Comparison of ENCODE assay signal across 1 cellular context in genomic region chr11:59776210-59777066, GRCh38.
A peak's percentile ranks its signal among the peaks of the same experiment; 100 is the strongest.
TF ChIP-seq lines count a peak whose summit lies in the region.

No MANE protein-coding gene starts in this region.

TF ChIP-seq in K562, 482 proteins besides CTCF, POLR2A, EP300 and RAD21 (continued from another document and continues in another):
- no peak for TF ChIP-seq AFF1 (IDR thresholded peaks at IDR 0.05; ENCODE audit: low read depth in 1 of 2, partially characterized antibody in 2 of 2)
- TF ChIP-seq IRF2 (CRISPR knock-in tag; IDR thresholded peaks at IDR 0.05): no peak
- TF ChIP-seq FOS (IDR thresholded peaks at IDR 0.05; ENCODE audit: extremely low read depth, insufficient read length): peak; percentile 63
- 0 out of 2 replicates have a peak, but pooled peaks have one; percentile 34 for TF ChIP-seq ATF7 (IDR thresholded peaks at IDR 0.05)
- TF ChIP-seq SREBF2 (CRISPR knock-in tag; IDR thresholded peaks at IDR 0.05): no peak
- TF ChIP-seq ZKSCAN8 (CRISPR knock-in tag; IDR thresholded peaks at IDR 0.05): no peak
- TF ChIP-seq CTBP1 (IDR thresholded peaks at IDR 0.05; ENCODE audit: borderline replicate concordance): peak; percentile 46; the same call in 1 of the 2 replicates
- TF ChIP-seq HDAC8 (tag; IDR thresholded peaks at IDR 0.05): no peak
- no peak for TF ChIP-seq HDGF (IDR thresholded peaks at IDR 0.05)
- TF ChIP-seq NCOA1 (IDR thresholded peaks at IDR 0.05; ENCODE audit: low read depth): no peak
- TF ChIP-seq RFX1 (IDR thresholded peaks at IDR 0.05): no peak
- TF ChIP-seq ZNF696 (CRISPR knock-in tag; conservative IDR thresholded peaks at IDR 0.05): no peak
- 0 out of 2 replicates have a peak, but pooled peaks have one; percentile 6 for TF ChIP-seq NFE2 (IDR thresholded peaks at IDR 0.05; ENCODE audit: low read depth)
- TF ChIP-seq JUND (IDR thresholded peaks at IDR 0.05; ENCODE audit: borderline replicate concordance, low read depth, low read length): peak; percentile 90
- TF ChIP-seq JUND (tag; IDR thresholded peaks at IDR 0.05; ENCODE audit: borderline replicate concordance, low read depth, low read length): peak; percentile 79; the same call in 1 of the 3 replicates
- TF ChIP-seq SMARCE1 (IDR thresholded peaks at IDR 0.05): peak; percentile 68; the same call in 1 of the 2 replicates
- peak; percentile 90 for TF ChIP-seq NFIC (IDR thresholded peaks at IDR 0.05)
- no peak for TF ChIP-seq SAFB2 (IDR thresholded peaks at IDR 0.05; ENCODE audit: borderline replicate concordance, low read depth, low read length, severe bottlenecking)
- peak in 1 of 2 experiments; percentile 57; a peak in 1 of 4 replicates for TF ChIP-seq HDAC1 (IDR thresholded peaks at IDR 0.05)
- peak; percentile 30 for TF ChIP-seq SMAD1 (IDR thresholded peaks at IDR 0.05; ENCODE audit: low read depth, low read length, partially characterized antibody)
- TF ChIP-seq, protein P1, sequence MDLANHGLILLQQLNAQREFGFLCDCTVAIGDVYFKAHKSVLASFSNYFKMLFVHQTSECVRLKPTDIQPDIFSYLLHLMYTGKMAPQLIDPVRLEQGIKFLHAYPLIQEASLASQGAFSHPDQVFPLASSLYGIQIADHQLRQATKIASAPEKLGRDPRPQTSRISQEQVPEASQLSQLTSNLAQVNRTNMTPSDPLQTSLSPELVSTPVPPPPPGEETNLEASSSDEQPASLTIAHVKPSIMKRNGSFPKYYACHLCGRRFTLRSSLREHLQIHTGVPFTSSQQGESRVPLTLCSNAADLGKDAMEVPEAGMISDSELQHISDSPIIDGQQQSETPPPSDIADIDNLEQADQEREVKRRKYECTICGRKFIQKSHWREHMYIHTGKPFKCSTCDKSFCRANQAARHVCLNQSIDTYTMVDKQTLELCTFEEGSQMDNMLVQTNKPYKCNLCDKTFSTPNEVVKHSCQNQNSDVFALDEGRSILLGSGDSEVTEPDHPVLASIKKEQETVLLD (IDR thresholded peaks at IDR 0.05): no peak
- no peak for TF ChIP-seq ZBTB17 (CRISPR knock-in tag; IDR thresholded peaks at IDR 0.05)
- peak; percentile 46 to 91; a peak in 2 of 4 replicates for TF ChIP-seq RCOR1 (IDR thresholded peaks at IDR 0.05; ENCODE audit: borderline replicate concordance in 1 of 2, low read depth in 2 of 2, low read length in 2 of 2)
- TF ChIP-seq COPS2 (conservative IDR thresholded peaks at IDR 0.05): no peak
- TF ChIP-seq FOXA3 (CRISPR knock-in tag; conservative IDR thresholded peaks at IDR 0.05 in 1 of 2, IDR thresholded peaks at IDR 0.05 in 1 of 2): peak in 1 of 2 experiments; percentile 44; a peak in 2 of 4 replicates
- no peak for TF ChIP-seq SMARCB1 (IDR thresholded peaks at IDR 0.05; ENCODE audit: insufficient read length, low read depth)
- TF ChIP-seq BCOR (IDR thresholded peaks at IDR 0.05): no peak
- TF ChIP-seq PCBP2 (IDR thresholded peaks at IDR 0.05; ENCODE audit: low read depth, low read length, poor library complexity, severe bottlenecking): no peak
- no peak for TF ChIP-seq CHD4 (IDR thresholded peaks at IDR 0.05; ENCODE audit: insufficient read depth, insufficient replicate concordance, low read depth, low read length, poor library complexity, severe bottlenecking)
- TF ChIP-seq ID3 (CRISPR knock-in tag; IDR thresholded peaks at IDR 0.05): no peak
- TF ChIP-seq ID3 (tag; IDR thresholded peaks at IDR 0.05): no peak
- TF ChIP-seq, protein P2, sequence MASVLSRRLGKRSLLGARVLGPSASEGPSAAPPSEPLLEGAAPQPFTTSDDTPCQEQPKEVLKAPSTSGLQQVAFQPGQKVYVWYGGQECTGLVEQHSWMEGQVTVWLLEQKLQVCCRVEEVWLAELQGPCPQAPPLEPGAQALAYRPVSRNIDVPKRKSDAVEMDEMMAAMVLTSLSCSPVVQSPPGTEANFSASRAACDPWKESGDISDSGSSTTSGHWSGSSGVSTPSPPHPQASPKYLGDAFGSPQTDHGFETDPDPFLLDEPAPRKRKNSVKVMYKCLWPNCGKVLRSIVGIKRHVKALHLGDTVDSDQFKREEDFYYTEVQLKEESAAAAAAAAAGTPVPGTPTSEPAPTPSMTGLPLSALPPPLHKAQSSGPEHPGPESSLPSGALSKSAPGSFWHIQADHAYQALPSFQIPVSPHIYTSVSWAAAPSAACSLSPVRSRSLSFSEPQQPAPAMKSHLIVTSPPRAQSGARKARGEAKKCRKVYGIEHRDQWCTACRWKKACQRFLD (CRISPR knock-in tag; IDR thresholded peaks at IDR 0.05): no peak
- TF ChIP-seq, protein P3, sequence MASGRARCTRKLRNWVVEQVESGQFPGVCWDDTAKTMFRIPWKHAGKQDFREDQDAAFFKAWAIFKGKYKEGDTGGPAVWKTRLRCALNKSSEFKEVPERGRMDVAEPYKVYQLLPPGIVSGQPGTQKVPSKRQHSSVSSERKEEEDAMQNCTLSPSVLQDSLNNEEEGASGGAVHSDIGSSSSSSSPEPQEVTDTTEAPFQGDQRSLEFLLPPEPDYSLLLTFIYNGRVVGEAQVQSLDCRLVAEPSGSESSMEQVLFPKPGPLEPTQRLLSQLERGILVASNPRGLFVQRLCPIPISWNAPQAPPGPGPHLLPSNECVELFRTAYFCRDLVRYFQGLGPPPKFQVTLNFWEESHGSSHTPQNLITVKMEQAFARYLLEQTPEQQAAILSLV (tag; IDR thresholded peaks at IDR 0.05): no peak
- no peak for TF ChIP-seq CBFB (CRISPR knock-in tag; IDR thresholded peaks at IDR 0.05)
- peak; percentile 36 for TF ChIP-seq HDAC3 (IDR thresholded peaks at IDR 0.05; ENCODE audit: borderline replicate concordance, partially characterized antibody)
- TF ChIP-seq WHSC1 (IDR thresholded peaks at IDR 0.05; ENCODE audit: low read length): no peak
- TF ChIP-seq, protein P4, sequence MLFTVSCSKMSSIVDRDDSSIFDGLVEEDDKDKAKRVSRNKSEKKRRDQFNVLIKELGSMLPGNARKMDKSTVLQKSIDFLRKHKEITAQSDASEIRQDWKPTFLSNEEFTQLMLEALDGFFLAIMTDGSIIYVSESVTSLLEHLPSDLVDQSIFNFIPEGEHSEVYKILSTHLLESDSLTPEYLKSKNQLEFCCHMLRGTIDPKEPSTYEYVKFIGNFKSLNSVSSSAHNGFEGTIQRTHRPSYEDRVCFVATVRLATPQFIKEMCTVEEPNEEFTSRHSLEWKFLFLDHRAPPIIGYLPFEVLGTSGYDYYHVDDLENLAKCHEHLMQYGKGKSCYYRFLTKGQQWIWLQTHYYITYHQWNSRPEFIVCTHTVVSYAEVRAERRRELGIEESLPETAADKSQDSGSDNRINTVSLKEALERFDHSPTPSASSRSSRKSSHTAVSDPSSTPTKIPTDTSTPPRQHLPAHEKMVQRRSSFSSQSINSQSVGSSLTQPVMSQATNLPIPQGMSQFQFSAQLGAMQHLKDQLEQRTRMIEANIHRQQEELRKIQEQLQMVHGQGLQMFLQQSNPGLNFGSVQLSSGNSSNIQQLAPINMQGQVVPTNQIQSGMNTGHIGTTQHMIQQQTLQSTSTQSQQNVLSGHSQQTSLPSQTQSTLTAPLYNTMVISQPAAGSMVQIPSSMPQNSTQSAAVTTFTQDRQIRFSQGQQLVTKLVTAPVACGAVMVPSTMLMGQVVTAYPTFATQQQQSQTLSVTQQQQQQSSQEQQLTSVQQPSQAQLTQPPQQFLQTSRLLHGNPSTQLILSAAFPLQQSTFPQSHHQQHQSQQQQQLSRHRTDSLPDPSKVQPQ (CRISPR knock-in tag; IDR thresholded peaks at IDR 0.05; ENCODE audit: borderline replicate concordance): no peak
- TF ChIP-seq SLC30A9 (CRISPR knock-in tag; IDR thresholded peaks at IDR 0.05): no peak
- no peak for TF ChIP-seq SP2 (IDR thresholded peaks at IDR 0.05; ENCODE audit: extremely low read depth, low read depth, low read length, poor library complexity, severe bottlenecking)
- no peak for TF ChIP-seq ZNF695 (CRISPR knock-in tag; IDR thresholded peaks at IDR 0.05)
- TF ChIP-seq TRIM24 (IDR thresholded peaks at IDR 0.05): no peak
- TF ChIP-seq SRSF3 (IDR thresholded peaks at IDR 0.05; ENCODE audit: insufficient read depth, low read length): no peak
- TF ChIP-seq MAZ (CRISPR knock-in tag; conservative IDR thresholded peaks at IDR 0.05 in 1 of 2, IDR thresholded peaks at IDR 0.05 in 1 of 2): no peak
- TF ChIP-seq SP1 (CRISPR knock-in tag; IDR thresholded peaks at IDR 0.05): no peak
- TF ChIP-seq, protein P5, sequence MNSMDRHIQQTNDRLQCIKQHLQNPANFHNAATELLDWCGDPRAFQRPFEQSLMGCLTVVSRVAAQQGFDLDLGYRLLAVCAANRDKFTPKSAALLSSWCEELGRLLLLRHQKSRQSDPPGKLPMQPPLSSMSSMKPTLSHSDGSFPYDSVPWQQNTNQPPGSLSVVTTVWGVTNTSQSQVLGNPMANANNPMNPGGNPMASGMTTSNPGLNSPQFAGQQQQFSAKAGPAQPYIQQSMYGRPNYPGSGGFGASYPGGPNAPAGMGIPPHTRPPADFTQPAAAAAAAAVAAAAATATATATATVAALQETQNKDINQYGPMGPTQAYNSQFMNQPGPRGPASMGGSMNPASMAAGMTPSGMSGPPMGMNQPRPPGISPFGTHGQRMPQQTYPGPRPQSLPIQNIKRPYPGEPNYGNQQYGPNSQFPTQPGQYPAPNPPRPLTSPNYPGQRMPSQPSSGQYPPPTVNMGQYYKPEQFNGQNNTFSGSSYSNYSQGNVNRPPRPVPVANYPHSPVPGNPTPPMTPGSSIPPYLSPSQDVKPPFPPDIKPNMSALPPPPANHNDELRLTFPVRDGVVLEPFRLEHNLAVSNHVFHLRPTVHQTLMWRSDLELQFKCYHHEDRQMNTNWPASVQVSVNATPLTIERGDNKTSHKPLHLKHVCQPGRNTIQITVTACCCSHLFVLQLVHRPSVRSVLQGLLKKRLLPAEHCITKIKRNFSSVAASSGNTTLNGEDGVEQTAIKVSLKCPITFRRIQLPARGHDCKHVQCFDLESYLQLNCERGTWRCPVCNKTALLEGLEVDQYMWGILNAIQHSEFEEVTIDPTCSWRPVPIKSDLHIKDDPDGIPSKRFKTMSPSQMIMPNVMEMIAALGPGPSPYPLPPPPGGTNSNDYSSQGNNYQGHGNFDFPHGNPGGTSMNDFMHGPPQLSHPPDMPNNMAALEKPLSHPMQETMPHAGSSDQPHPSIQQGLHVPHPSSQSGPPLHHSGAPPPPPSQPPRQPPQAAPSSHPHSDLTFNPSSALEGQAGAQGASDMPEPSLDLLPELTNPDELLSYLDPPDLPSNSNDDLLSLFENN (IDR thresholded peaks at IDR 0.05; ENCODE audit: low read depth in 2 of 2, low read length in 2 of 2): no peak
- peak; percentile 52 for TF ChIP-seq CBFA2T3 (IDR thresholded peaks at IDR 0.05)
- peak; percentile 87 for TF ChIP-seq ATF3 (IDR thresholded peaks at IDR 0.05)
- TF ChIP-seq ATF3 (CRISPR knock-in tag; conservative IDR thresholded peaks at IDR 0.05): no peak
- peak; percentile 66; the same call in 1 of the 2 replicates for TF ChIP-seq SMARCA4 (IDR thresholded peaks at IDR 0.05)
- no peak for TF ChIP-seq MEF2A (IDR thresholded peaks at IDR 0.05; ENCODE audit: control insufficient read depth, low read depth, low read length)
- 0 out of 2 replicates have a peak, but pooled peaks have one; percentile 50 for TF ChIP-seq DPF2 (IDR thresholded peaks at IDR 0.05)
- no peak for TF ChIP-seq SMC3 (conservative IDR thresholded peaks at IDR 0.05; ENCODE audit: insufficient read depth, low read depth, low read length)
